In the genomic region with DNA sequence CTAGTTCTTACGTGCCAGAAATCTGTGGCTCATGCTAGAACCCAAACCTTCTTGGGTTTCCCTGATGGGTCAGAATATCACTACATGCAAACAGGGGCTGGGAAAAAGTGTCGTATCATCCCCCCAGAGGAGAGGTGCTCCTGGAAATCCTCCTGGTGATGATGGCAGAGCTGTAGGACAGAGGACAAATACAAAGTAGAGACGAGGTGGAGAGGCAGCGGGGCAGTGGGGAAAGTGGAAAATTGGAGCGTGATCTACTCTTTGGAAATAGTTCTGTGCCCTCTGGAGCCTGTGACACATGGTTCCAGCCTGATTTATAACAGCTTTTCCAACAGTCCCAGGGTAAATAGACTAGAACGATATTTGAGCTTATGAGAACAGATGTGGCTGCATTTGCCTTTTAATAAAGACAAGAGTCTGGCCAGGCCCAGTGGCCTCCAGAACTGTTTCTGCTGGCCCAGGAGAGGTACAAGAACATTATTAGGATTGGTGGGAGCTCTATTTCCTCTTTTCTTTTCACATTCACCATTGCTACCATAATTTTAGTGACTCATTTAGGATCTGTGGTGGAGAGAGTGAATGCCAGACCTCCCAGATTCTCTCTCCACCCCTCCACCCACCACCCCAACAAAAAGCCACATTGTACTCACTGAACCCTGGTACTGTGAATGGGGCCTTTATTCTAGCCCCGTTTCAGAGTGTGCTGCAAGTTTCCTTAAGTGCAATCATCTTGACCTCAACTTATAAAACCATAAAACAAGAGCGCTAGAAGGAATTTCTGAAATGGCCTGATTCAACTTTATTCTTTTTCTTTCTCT, we compare ENCODE assay signal across 1 cellular context.
TF ChIP-seq lines count a peak whose summit lies in the region.

No MANE protein-coding gene starts in this region.

TF ChIP-seq in GM12878, 131 proteins besides CTCF, POLR2A, EP300 and RAD21:
- TF ChIP-seq LARP7 (IDR thresholded peaks at IDR 0.05) (no peak), IKZF2 (IDR thresholded peaks at IDR 0.05) (peak in 1 of 2 experiments; percentile 42; a peak in 2 of 4 replicates), IKZF1 (conservative IDR thresholded peaks at IDR 0.05) (0 out of 2 replicates have a peak, but pooled peaks have one; percentile 24), MTA2 (IDR thresholded peaks at IDR 0.05; ENCODE audit: low read depth) (peak; percentile 28; the same call in 1 of the 2 replicates)
- TF ChIP-seq, protein P1, sequence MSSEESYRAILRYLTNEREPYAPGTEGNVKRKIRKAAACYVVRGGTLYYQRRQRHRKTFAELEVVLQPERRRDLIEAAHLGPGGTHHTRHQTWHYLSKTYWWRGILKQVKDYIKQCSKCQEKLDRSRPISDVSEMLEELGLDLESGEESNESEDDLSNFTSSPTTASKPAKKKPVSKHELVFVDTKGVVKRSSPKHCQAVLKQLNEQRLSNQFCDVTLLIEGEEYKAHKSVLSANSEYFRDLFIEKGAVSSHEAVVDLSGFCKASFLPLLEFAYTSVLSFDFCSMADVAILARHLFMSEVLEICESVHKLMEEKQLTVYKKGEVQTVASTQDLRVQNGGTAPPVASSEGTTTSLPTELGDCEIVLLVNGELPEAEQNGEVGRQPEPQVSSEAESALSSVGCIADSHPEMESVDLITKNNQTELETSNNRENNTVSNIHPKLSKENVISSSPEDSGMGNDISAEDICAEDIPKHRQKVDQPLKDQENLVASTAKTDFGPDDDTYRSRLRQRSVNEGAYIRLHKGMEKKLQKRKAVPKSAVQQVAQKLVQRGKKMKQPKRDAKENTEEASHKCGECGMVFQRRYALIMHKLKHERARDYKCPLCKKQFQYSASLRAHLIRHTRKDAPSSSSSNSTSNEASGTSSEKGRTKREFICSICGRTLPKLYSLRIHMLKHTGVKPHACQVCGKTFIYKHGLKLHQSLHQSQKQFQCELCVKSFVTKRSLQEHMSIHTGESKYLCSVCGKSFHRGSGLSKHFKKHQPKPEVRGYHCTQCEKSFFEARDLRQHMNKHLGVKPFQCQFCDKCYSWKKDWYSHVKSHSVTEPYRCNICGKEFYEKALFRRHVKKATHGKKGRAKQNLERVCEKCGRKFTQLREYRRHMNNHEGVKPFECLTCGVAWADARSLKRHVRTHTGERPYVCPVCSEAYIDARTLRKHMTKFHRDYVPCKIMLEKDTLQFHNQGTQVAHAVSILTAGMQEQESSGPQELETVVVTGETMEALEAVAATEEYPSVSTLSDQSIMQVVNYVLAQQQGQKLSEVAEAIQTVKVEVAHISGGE (CRISPR knock-in tag; IDR thresholded peaks at IDR 0.05) = no peak
- TF ChIP-seq, protein P2, sequence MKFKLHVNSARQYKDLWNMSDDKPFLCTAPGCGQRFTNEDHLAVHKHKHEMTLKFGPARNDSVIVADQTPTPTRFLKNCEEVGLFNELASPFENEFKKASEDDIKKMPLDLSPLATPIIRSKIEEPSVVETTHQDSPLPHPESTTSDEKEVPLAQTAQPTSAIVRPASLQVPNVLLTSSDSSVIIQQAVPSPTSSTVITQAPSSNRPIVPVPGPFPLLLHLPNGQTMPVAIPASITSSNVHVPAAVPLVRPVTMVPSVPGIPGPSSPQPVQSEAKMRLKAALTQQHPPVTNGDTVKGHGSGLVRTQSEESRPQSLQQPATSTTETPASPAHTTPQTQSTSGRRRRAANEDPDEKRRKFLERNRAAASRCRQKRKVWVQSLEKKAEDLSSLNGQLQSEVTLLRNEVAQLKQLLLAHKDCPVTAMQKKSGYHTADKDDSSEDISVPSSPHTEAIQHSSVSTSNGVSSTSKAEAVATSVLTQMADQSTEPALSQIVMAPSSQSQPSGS (IDR thresholded peaks at IDR 0.05; ENCODE audit: low read length) = no peak
TF ChIP-seq in GM12878: peak in this region for 3.
